Comparison of ENCODE assay signal across 15 cellular contexts in the genomic region with DNA sequence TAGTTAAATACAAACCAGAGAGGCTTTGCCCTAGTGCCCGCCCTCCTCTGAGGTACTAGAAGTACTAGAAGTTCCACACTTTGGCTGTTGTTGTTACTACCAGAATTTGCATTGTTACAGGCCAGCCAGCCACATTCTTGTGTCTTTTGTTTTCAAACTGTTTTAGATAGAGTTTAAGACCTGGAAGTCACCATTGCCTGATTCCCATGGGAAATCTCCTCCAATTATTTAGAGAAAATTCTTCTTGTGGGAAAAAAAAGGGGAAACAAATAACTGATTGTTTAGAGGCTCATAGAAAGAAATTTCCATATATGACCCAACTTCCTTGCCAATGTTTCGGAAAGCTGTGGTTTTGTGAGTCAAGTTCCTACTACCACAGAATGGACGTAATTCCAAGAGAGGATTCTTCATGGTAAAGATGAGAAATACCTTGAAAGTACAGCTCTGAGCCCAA.
DNase-seq lines count a peak whose midpoint lies in the region; ATAC-seq, FAIRE-seq and TF ChIP-seq lines count a peak whose summit lies in the region.
"Had no signal": no experiment of that assay in that cellular context is flagged by ENCODE, and none has a peak within 500 bp of the region (broad histone marks: within the 10 kb centered on the region; RNA-seq: fewer than 3 reads in every experiment).

No MANE protein-coding gene starts in this region.

- no peak overlapping the region for H3K4me2 ChIP-seq in OCI-LY7 (ENCODE audit: low read length)

- intact Hi-C loops in OCI-LY7 (cut with micrococcal nuclease; ENCODE audit: unreplicated experiment) (no loop called here), psoas muscle (cut with DNase I) (no loop called here)

- H3K9me2 ChIP-seq in OCI-LY7 (ENCODE audit: insufficient read depth, low read length): no peaks in the 10 kb centered on the region

- H3K27ac ChIP-seq in OCI-LY7 (ENCODE audit: low read depth, low read length, poor library complexity, severe bottlenecking) (no peak overlapping the region), psoas muscle (no peak overlapping the region)
- H3K27ac ChIP-seq: esophagus squamous epithelium had no signal

- no peak overlapping the region for H2AFZ ChIP-seq in OCI-LY7 (ENCODE audit: low read length)

- DNase-seq in H4 (ENCODE audit: low spot score) (peak; percentile 82), RCC 7860 (ENCODE audit: low spot score) (peak; percentile 83), epithelial cell of esophagus (ENCODE audit: low read depth) (peak; percentile 89), non-pigmented ciliary epithelial cell (ENCODE audit: low read depth) (peak; percentile 72), OCI-LY7 (ENCODE audit: low spot score) (no peak), psoas muscle (no peak), HK-2 (ENCODE audit: unreplicated experiment) (no peak)
- DNase-seq: activated CD4-positive, alpha-beta T cell treated with anti-CD3 and anti-CD28 coated beads, Interleukin-2, amount 50 U/mL, for 48 hours; activated effector memory CD4-positive, alpha-beta T cell treated with Interleukin-2 at 50 U/mL for 16 hours; C1 segment of cervical spinal cord; central memory CD4-positive, alpha-beta T cell; esophagus squamous epithelium; right cardiac atrium; T-helper 2 cell had no signal

- no peaks in the 10 kb centered on the region for H3K4me1 ChIP-seq in OCI-LY7 (ENCODE audit: insufficient read depth, low read length, poor library complexity, severe bottlenecking)
- no peaks in the 10 kb centered on the region for H3K4me1 ChIP-seq in psoas muscle

- H3K36me3 ChIP-seq in OCI-LY7 (ENCODE audit: insufficient read depth, low read length) (no peaks in the 10 kb centered on the region), psoas muscle (ENCODE audit: insufficient read depth in 1 of 2, low read depth in 1 of 2) (no peaks in the 10 kb centered on the region)
- H3K36me3 ChIP-seq: esophagus squamous epithelium had no signal

- TF ChIP-seq CTCF in epithelial cell of esophagus (IDR thresholded peaks at IDR 0.05; ENCODE audit: insufficient read depth, low read depth, low read length, missing control alignments): no peak
- no peak for TF ChIP-seq CTCF in OCI-LY7 (conservative IDR thresholded peaks at IDR 0.05; ENCODE audit: low read length)
- TF ChIP-seq CTCF in psoas muscle (IDR thresholded peaks at IDR 0.05): no peak

- H3K27me3 ChIP-seq in psoas muscle (ENCODE audit: insufficient read depth in 3 of 3, low read length in 2 of 3): no peaks in the 10 kb centered on the region
- H3K27me3 ChIP-seq: esophagus squamous epithelium had no signal

- POLR2A ChIA-PET in OCI-LY7 (lab: Charles Lee): interaction anchor here (0.6 kb wide), 2 partner anchors 99 to 592 kb away, joined by 3 to 11 read pairs; no protein-coding TSS in a partner anchor

- H3K4me3 ChIP-seq in epithelial cell of esophagus (ENCODE audit: low read length) (no peak overlapping the region), OCI-LY7 (ENCODE audit: low read depth, low read length, poor library complexity, severe bottlenecking) (no peak overlapping the region), psoas muscle (no peak overlapping the region)
- H3K4me3 ChIP-seq: esophagus squamous epithelium had no signal

- WGBS in psoas muscle, 3 donors: 81 to 84% (median 81%) methylated on average over 3 of the region's 3 CpGs

- CTCF ChIA-PET in OCI-LY7 (lab: Charles Lee; ENCODE audit: unreplicated experiment): no interaction called here

- H3K9me3 ChIP-seq in OCI-LY7 (ENCODE audit: low read length): no peaks in the 10 kb centered on the region
- H3K9me3 ChIP-seq in psoas muscle: no peaks in the 10 kb centered on the region
- H3K9me3 ChIP-seq: esophagus squamous epithelium had no signal

- no peaks in the 10 kb centered on the region for H4K20me1 ChIP-seq in OCI-LY7 (ENCODE audit: insufficient read depth, low read length)

- FAIRE-seq in RCC 7860 (lab: Jason Lieb, UNC): peak; percentile 98

- ATAC-seq in psoas muscle: no peak
- no peak for ATAC-seq in GM19397 (IDR thresholded peaks at IDR 0.05; ENCODE audit: unreplicated experiment)
- ATAC-seq: right cardiac atrium had no signal

- BruUV-seq in OCI-LY7 (replicated peaks; lab: Mats Ljungman, UMichigan): no TSS peak

- no peaks in the 10 kb centered on the region for H3K79me2 ChIP-seq in OCI-LY7 (ENCODE audit: insufficient read depth, low read depth, low read length)

Comparison
In these comparisons a context has a peak if more than half of its experiments do, and no peak if none do; other contexts are left out.
1. DNase-seq: peak in H4 (single experiment), RCC 7860 (single experiment), epithelial cell of esophagus (single experiment) and non-pigmented ciliary epithelial cell (single experiment); none in OCI-LY7 (single experiment), psoas muscle (0 of 2) and HK-2 (single experiment).